ENCODE assay signal across 11 cellular contexts in the genomic region with DNA sequence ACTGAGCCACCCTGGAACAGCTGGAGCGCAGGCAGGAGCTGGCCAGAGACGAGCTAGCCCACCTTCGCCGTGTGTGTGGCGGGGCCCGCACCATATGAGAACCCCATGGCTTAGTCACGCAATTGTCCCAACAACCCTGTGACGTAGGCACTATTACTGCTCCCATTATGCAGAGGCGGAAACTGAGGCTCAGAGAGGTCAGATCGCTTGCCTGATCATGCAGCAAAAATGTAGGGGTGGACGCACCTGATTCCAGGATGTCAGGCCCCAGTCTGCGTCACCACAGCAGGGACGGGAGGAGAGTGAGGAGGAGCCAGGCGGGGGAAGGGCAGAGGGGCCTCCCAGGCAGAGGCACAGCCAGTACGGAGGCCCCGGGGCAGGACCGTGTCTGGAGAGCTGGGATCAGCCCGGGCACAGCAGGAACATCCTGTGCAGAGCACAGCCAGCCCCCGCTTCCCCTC. TPM values are rescaled to one million over a fixed set of nuclear protein-coding genes. Genes with fewer than 3 reads are reported as not detected.
A peak's percentile ranks its signal among the peaks of the same experiment; 100 is the strongest.
DNase-seq lines count a peak whose midpoint lies in the region; ATAC-seq and TF ChIP-seq lines count a peak whose summit lies in the region.
"Had no signal": no experiment of that assay in that cellular context is flagged by ENCODE, and none has a peak within 500 bp of the region (broad histone marks: within the 10 kb centered on the region; RNA-seq: fewer than 3 reads in every experiment).

No MANE protein-coding gene starts in this region.

- no peak for TF ChIP-seq CTCF in endodermal cell (conservative IDR thresholded peaks at IDR 0.05)
- no peak for TF ChIP-seq CTCF in thoracic aorta (IDR thresholded peaks at IDR 0.05)
- no peak for TF ChIP-seq CTCF in BE2C (IDR thresholded peaks at IDR 0.05; ENCODE audit: low read depth, low read length)

- no peak overlapping the region for H3K9ac ChIP-seq in HUES48 (ENCODE audit: low read depth, low read length)
- no peak overlapping the region for H3K9ac ChIP-seq in endodermal cell (ENCODE audit: extremely low read depth, low read length, poor library complexity, severe bottlenecking)

- WGBS in endodermal cell (ENCODE audit: insufficient coverage in 1 of 2, insufficient read length in 1 of 2), 2 experiments = 76 to 86% methylated on average over 12 to 19 of the region's 19 CpGs

- no peaks in the 10 kb centered on the region for H3K27me3 Mint-ChIP-seq in endodermal cell (ENCODE audit: insufficient read depth)
- H3K27me3 Mint-ChIP-seq: activated T-cell treated with anti-CD3 and anti-CD28 coated beads, Interleukin-2, amount 50 U/mL, for 24 hours had no signal

- H3K36me3 ChIP-seq in HUES48 (ENCODE audit: control insufficient read depth, insufficient read depth, low read length) (peaks cover 5% of the 10 kb centered on the region), endodermal cell (ENCODE audit: control insufficient read depth, insufficient read depth, low read length) (peaks cover 20% of the 10 kb centered on the region), thoracic aorta (no peaks in the 10 kb centered on the region), BE2C (no peaks in the 10 kb centered on the region)

- H3K36me3 Mint-ChIP-seq in endodermal cell (ENCODE audit: low read depth) = peaks cover 30% of the 10 kb centered on the region

- peaks cover 30% of the 10 kb centered on the region for H3K4me1 Mint-ChIP-seq in endodermal cell

- H3K27me3 ChIP-seq in HUES48 (ENCODE audit: control insufficient read depth, insufficient read depth, low read length) (no peaks in the 10 kb centered on the region), endodermal cell (ENCODE audit: control insufficient read depth, insufficient read depth, low read length, poor library complexity, severe bottlenecking) (no peaks in the 10 kb centered on the region), thoracic aorta (replicated peaks; ENCODE audit: insufficient read depth) (no peaks in the 10 kb centered on the region), BE2C (no peaks in the 10 kb centered on the region)

- H3K27ac ChIP-seq in HUES48 (ENCODE audit: low read depth, low read length) (peak overlapping the region; percentile 92), endodermal cell (ENCODE audit: low read depth, low read length) (peak overlapping the region; percentile 16), thoracic aorta (peak overlapping the region; percentile 33 to 67)

- DNase-seq in endodermal cell (peak; percentile 81), left lobe of liver (ENCODE audit: low spot score) (no peak), thoracic aorta (ENCODE audit: low spot score) (no peak), NCI-H1092 (lab: John Stamatoyannopoulos, UW) (no peak), NCI-H187 (lab: John Stamatoyannopoulos, UW) (no peak), BE2C (no peak)
- DNase-seq: activated T-cell treated with anti-CD3 and anti-CD28 coated beads, Interleukin-2, amount 50 U/mL, for 24 hours; Karpas-422; NCI-H748 treated with DMSO at 0.1 percent for 48 hours had no signal

- H3K4me3 Mint-ChIP-seq in endodermal cell = no peak overlapping the region
- H3K4me3 Mint-ChIP-seq: activated T-cell treated with anti-CD3 and anti-CD28 coated beads, Interleukin-2, amount 50 U/mL, for 24 hours had no signal

- ATAC-seq in left lobe of liver = peak; percentile 43
- ATAC-seq in thoracic aorta (ENCODE audit: insufficient number of reproducible peaks, low FRiP score, low read depth) = no peak
- ATAC-seq in HG03045 (IDR thresholded peaks at IDR 0.05; ENCODE audit: unreplicated experiment) = no peak

- peak overlapping the region; percentile 68 for H3K27ac Mint-ChIP-seq in endodermal cell
- H3K27ac Mint-ChIP-seq: activated T-cell treated with anti-CD3 and anti-CD28 coated beads, Interleukin-2, amount 50 U/mL, for 24 hours had no signal

- H3K9me3 ChIP-seq in HUES48 (ENCODE audit: control insufficient read depth, insufficient read depth, low read length) = peaks cover 6% of the 10 kb centered on the region; the same call in 1 of the 2 replicates
- H3K9me3 ChIP-seq in endodermal cell (ENCODE audit: control insufficient read depth, low read length) = peaks cover 10% of the 10 kb centered on the region
- H3K9me3 ChIP-seq in thoracic aorta = no peaks in the 10 kb centered on the region
- H3K9me3 ChIP-seq in BE2C = 0 out of 2 replicates have a peak, but pooled peaks cover 2% of the 10 kb centered on the region

- H3K4me3 ChIP-seq in HUES48 (ENCODE audit: low read depth, low read length) = no peak overlapping the region
- H3K4me3 ChIP-seq in endodermal cell (ENCODE audit: low read length) = no peak overlapping the region
- H3K4me3 ChIP-seq in thoracic aorta = no peak overlapping the region
- H3K4me3 ChIP-seq in BE2C (ENCODE audit: low read depth, low read length) = no peak overlapping the region

- H3K4me1 ChIP-seq in HUES48 (ENCODE audit: control insufficient read depth, insufficient read depth, low read length) = peaks cover 36% of the 10 kb centered on the region
- peaks cover 14% of the 10 kb centered on the region for H3K4me1 ChIP-seq in endodermal cell (ENCODE audit: control insufficient read depth, insufficient read depth, low read length)
- H3K4me1 ChIP-seq in thoracic aorta (ENCODE audit: control insufficient read depth in 1 of 2, low read depth in 2 of 2) = peaks cover 8 to 59% of the 10 kb centered on the region in 2 donors
- H3K4me1 ChIP-seq in BE2C = no peaks in the 10 kb centered on the region

- peaks cover 12% of the 10 kb centered on the region for H3K9me3 Mint-ChIP-seq in endodermal cell
- H3K9me3 Mint-ChIP-seq: activated T-cell treated with anti-CD3 and anti-CD28 coated beads, Interleukin-2, amount 50 U/mL, for 24 hours had no signal

RNA-seq across cellular contexts. Expression of gene PIP5K1C, which starts 16.8 kb away (rescaled TPM):
- total RNA-seq in endodermal cell (10 to 100 TPM; 43.5 to 51.5 TPM), left lobe of liver (7.5 TPM), thoracic aorta (10 to 100 TPM; 82.6 to 84.5 TPM)
- 25.0 TPM for polyA plus RNA-seq in endodermal cell (2013, experiment 1 of 2)
- polyA plus RNA-seq in endodermal cell (2013, experiment 2 of 2) = 23.0 TPM
- 20.4 TPM for polyA plus RNA-seq in BE2C (2012; ENCODE audit: insufficient read depth, insufficient read length, low read depth)

RNA-seq across cellular contexts. Expression of gene TJP3, which starts 24.7 kb away (rescaled TPM):
- total RNA-seq in endodermal cell (10 to 100 TPM; 15.7 to 25.9 TPM), left lobe of liver (28.8 TPM), thoracic aorta (1 to 10 TPM in 1 of 2 donors, under 1 TPM in 1; 0.41 to 2.1 TPM)
- polyA plus RNA-seq in endodermal cell (2013, experiment 1 of 2) = 6.2 TPM
- polyA plus RNA-seq in endodermal cell (2013, experiment 2 of 2) = 3.4 TPM
- 0.65 TPM for polyA plus RNA-seq in BE2C (2012; ENCODE audit: insufficient read depth, insufficient read length, low read depth)

RNA-seq across cellular contexts. Expression of gene CACTIN, which starts 56.8 kb away (rescaled TPM):
- total RNA-seq in endodermal cell (10 to 100 TPM; 31.5 to 33.5 TPM), left lobe of liver (12.5 TPM), thoracic aorta (10 to 100 TPM; 33.4 to 38.0 TPM)
- 26.1 TPM for polyA plus RNA-seq in endodermal cell (2013, experiment 1 of 2)
- 24.7 TPM for polyA plus RNA-seq in endodermal cell (2013, experiment 2 of 2)
- polyA plus RNA-seq in BE2C (2012; ENCODE audit: insufficient read depth, insufficient read length, low read depth) = 92.4 TPM

Comparison
In these comparisons a context has a peak if more than half of its experiments do, and no peak if none do; other contexts are left out.
1. H3K27ac ChIP-seq: peak in every context shown above with its lines; median percentile 92 in HUES48; 50 in thoracic aorta; 16 in endodermal cell.